16 cellular contexts compared by ENCODE assay signal in the genomic region with DNA sequence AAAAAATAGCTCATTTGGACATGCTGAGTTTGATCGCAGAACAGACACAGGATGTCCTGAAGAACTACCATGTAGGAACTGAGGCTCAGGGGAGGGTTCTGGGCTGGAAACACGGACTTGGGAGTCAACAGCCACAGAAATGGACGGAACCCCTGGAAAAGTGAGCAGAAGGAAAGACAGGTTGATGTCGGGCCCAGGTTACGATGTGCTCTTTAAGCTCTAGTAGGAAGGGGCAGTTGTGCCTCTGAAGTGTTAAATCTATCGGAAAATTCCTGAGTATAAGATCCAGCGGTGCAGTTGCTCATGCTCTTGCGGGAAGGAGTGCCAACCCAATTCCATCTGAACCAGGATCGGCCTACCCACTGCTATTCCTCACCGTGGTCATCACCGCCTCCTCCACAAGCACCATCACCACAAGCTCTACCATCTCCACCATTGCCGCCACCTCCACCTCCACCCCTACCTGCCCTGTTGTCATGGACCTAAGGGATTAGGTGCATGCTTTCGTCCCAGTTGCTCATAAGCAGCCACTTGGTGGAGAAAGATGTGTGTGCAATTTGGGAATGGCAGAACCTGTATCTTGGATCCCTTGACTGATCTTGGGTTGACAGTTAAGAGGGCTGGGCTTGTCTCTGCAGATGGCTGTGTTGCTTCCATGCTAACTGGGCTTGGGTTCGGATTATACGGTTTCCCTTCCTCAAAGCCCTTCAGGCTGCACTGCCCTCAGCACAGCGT.
DNase-seq lines count a peak whose midpoint lies in the region; ATAC-seq and TF ChIP-seq lines count a peak whose summit lies in the region.
"Had no signal": no experiment of that assay in that cellular context is flagged by ENCODE, and none has a peak within 500 bp of the region (broad histone marks: within the 10 kb centered on the region; RNA-seq: fewer than 3 reads in every experiment).

No MANE protein-coding gene starts in this region.

- POLR2A ChIA-PET in RWPE1 (lab: Yijun Ruan, JAX; ENCODE audit: low non-redundant PET) = no interaction called here

- H3K4me3 ChIP-seq in H7 (ENCODE audit: insufficient read depth, low read depth, low read length) = no peak overlapping the region
- H3K4me3 ChIP-seq in transverse colon = no peak overlapping the region
- H3K4me3 ChIP-seq: HAP-1 had no signal

- H3K27me3 ChIP-seq in H7 (ENCODE audit: control insufficient read depth, insufficient read depth, low read length) (no peaks in the 10 kb centered on the region), transverse colon (no peaks in the 10 kb centered on the region)

- H3K4me1 ChIP-seq in transverse colon = peaks cover 0 to 16% (median 0%) of the 10 kb centered on the region in 4 donors
- H3K4me1 ChIP-seq: HAP-1 had no signal

- no peak for TF ChIP-seq POLR2A in transverse colon (IDR thresholded peaks at IDR 0.05)

- CTCF ChIA-PET in RWPE1 (lab: Yijun Ruan, JAX) = interaction anchor here (0.6 kb wide), 1 partner anchor 39 kb away, joined by 3 read pairs; no protein-coding TSS in a partner anchor

- no peaks in the 10 kb centered on the region for H3K36me3 ChIP-seq in H7 (replicated peaks; ENCODE audit: control insufficient read depth, insufficient read depth, low read length)
- no peaks in the 10 kb centered on the region for H3K36me3 ChIP-seq in transverse colon
- H3K36me3 ChIP-seq: HAP-1 had no signal

- DNase-seq in H7 (peak; percentile 9), RWPE1 (ENCODE audit: low spot score) (no peak), islet precursor cell (peak; percentile 42), transverse colon (no peak), DMS 273 (lab: John Stamatoyannopoulos, UW; ENCODE audit: unreplicated experiment) (no peak)
- DNase-seq in stimulated activated CD4-positive, alpha-beta T cell treated with anti-CD3 and anti-CD28 coated beads, Interleukin-2, amount 100 ng/mL, for 48 hours = no peak
- DNase-seq: ACHN, Kasumi-1, NCI-H1092 treated with DMSO at 0.1 percent for 48 hours, NCI-H2081 treated with DMSO at 0.1 percent for 48 hours, NCI-H446 treated with DMSO at 0.1 percent for 48 hours, SIG-M5 had no signal

- H3K27ac ChIP-seq in RWPE1 = peak overlapping the region; percentile 99
- peak overlapping the region in 3 of 4 donors; percentile 34 to 46 (median 42) for H3K27ac ChIP-seq in transverse colon
- H3K27ac ChIP-seq: C4-2B had no signal

- no peak for TF ChIP-seq EP300 in transverse colon (IDR thresholded peaks at IDR 0.05; ENCODE audit: low read depth)

- H3K9me3 ChIP-seq in transverse colon = no peaks in the 10 kb centered on the region
- H3K9me3 ChIP-seq: HAP-1 had no signal

- ATAC-seq in HG03196 (IDR thresholded peaks at IDR 0.05; ENCODE audit: unreplicated experiment) = no peak
- ATAC-seq: SK-N-SH treated with all-trans-retinoic acid at 6 μM for 48 hours had no signal

- intact Hi-C loops in transverse colon (cut with DNase I; ENCODE audit: low total_unique reads) = no loop called here

- in situ Hi-C loops in transverse colon (cut with MboI; ENCODE audit: low pct_ligation_motif_present in 1 of 4, low pct_unique_long_range_greater_than_20kb in 1 of 4, low sequenced_read_pairs in 3 of 4) = no loop called here

- WGBS in transverse colon (ENCODE audit: low coverage in 1 of 2), 2 donors = 84 to 100% methylated on average over 1 to 16 of the region's 16 CpGs

- TF ChIP-seq CTCF in RWPE1 (conservative IDR thresholded peaks at IDR 0.05; ENCODE audit: low read depth) (no peak), transverse colon (IDR thresholded peaks at IDR 0.05) (no peak)

Comparison
In these comparisons a context has a peak if more than half of its experiments do, and no peak if none do; other contexts are left out.
1. DNase-seq: peak in H7 (single experiment) and islet precursor cell (single experiment); none in RWPE1 (single experiment), transverse colon (single experiment), stimulated activated CD4-positive, alpha-beta T cell treated with anti-CD3 and anti-CD28 coated beads, Interleukin-2, amount 100 ng/mL, for 48 hours (0 of 2) and DMS 273 (single experiment).